1 cellular context compared by ENCODE assay signal in genomic region chr5:103829585-103829984, GRCh38.
TF ChIP-seq lines count a peak whose summit lies in the region.

No MANE protein-coding gene starts in this region.

TF ChIP-seq in WTC11, 78 proteins besides CTCF, POLR2A, EP300 and RAD21:
- TF ChIP-seq FOXP4 (CRISPR knock-in tag; IDR thresholded peaks at IDR 0.05) (no peak), IRF2 (CRISPR knock-in tag; IDR thresholded peaks at IDR 0.05; ENCODE audit: borderline replicate concordance, low read depth) (no peak), CBFB (CRISPR knock-in tag; IDR thresholded peaks at IDR 0.05; ENCODE audit: low read depth) (no peak), ZBTB21 (CRISPR knock-in tag; IDR thresholded peaks at IDR 0.05; ENCODE audit: borderline replicate concordance) (no peak), EMX1 (CRISPR knock-in tag; IDR thresholded peaks at IDR 0.05) (no peak), ZNF532 (CRISPR knock-in tag; IDR thresholded peaks at IDR 0.05; ENCODE audit: borderline replicate concordance) (no peak), MYBL2 (CRISPR knock-in tag; IDR thresholded peaks at IDR 0.05) (no peak)
TF ChIP-seq in WTC11: peak in this region for 0.
